23 cellular contexts compared by ENCODE assay signal in the genomic region with DNA sequence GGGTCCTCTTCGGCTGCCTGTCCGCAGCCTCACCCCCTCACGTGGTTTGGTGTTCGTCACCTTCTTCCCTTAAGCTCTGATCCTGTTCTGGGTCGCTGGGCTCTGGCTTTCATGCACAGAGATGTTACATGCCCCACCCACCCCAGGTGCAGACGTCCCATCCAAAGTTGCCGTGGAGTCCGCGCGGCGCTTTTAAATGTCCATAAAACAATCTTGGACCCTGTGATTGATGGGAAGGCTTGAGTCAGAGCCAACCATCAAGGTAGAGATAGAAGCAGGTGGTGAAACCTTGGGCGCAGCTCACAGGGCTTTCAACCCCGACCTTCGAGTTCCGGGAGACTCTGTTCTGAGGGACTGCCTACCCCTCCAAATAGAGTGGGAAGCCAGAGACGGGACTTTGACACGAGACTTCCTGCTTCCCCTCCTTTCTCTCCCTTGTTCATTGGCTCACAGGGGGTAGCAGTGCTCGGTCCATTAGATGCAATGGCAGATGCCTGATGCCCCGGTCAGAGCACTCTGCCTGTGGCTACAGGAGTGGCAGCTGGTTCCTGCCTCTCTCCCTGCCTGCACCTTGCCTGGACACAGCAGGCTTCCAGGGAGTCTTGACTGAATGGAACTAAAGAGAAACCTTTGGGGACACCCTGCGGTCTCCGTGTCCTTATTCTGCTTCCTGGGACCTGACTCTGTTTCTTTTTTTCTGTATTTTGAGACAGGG. TPM values are rescaled to one million over a fixed set of nuclear protein-coding genes. Genes with fewer than 3 reads are reported as not detected.
DNase-seq lines count a peak whose midpoint lies in the region; ATAC-seq and TF ChIP-seq lines count a peak whose summit lies in the region.
"Had no signal": no experiment of that assay in that cellular context is flagged by ENCODE, and none has a peak within 500 bp of the region (broad histone marks: within the 10 kb centered on the region; RNA-seq: fewer than 3 reads in every experiment).

No MANE protein-coding gene starts in this region.

- H3K27me3 Mint-ChIP-seq in neural crest cell (ENCODE audit: low read depth) = no peaks in the 10 kb centered on the region
- H3K27me3 Mint-ChIP-seq: IgD-negative memory B cell had no signal

- peaks cover 10% of the 10 kb centered on the region for H3K4me1 Mint-ChIP-seq in neural crest cell

- ATAC-seq in right cardiac atrium (no peak), upper lobe of right lung (no peak)
- ATAC-seq: A549; CD8-positive, alpha-beta T cell had no signal

- H3K36me3 ChIP-seq in right atrium auricular region (peaks cover 59% of the 10 kb centered on the region), colonic mucosa (no peaks in the 10 kb centered on the region), upper lobe of right lung (peaks cover 41% of the 10 kb centered on the region)

- DNase-seq in right cardiac atrium (peak in 2 of 3 donors; percentile 19 to 35), right atrium auricular region (ENCODE audit: low spot score) (no peak), colonic mucosa (peak; percentile 75), neural crest cell (ENCODE audit: low read depth, low spot score) (no peak), upper lobe of right lung (peak; percentile 35), T-helper 9 cell (no peak), GOT3 (lab: John Stamatoyannopoulos, UW) (no peak), SKM-1 (lab: John Stamatoyannopoulos, UW; ENCODE audit: unreplicated experiment) (no peak)
- DNase-seq: CD8-positive, alpha-beta T cell; DND-41; H9; Karpas-422; NCI-H1417 treated with DMSO at 0.1 percent for 48 hours; NCI-H2029; NCI-H345; NCI-H524 treated with DMSO at 0.1 percent for 48 hours; PC-9 had no signal

- H3K4me1 ChIP-seq in right cardiac atrium (ENCODE audit: control insufficient read depth, insufficient read depth, low read length) (no peaks in the 10 kb centered on the region), right atrium auricular region (peaks cover 0 to 33% of the 10 kb centered on the region in 2 donors), colonic mucosa (peaks cover 8% of the 10 kb centered on the region), upper lobe of right lung (peaks cover 7% of the 10 kb centered on the region)

- intact Hi-C loops in right cardiac atrium (cut with DNase I) = no loop called here
- intact Hi-C loops in colonic mucosa (cut with DNase I) = no loop called here
- intact Hi-C loops in upper lobe of right lung (cut with DNase I) = no loop called here

- no peak overlapping the region for H3K4me3 ChIP-seq in right cardiac atrium (ENCODE audit: low read length)
- no peak overlapping the region for H3K4me3 ChIP-seq in right atrium auricular region
- no peak overlapping the region for H3K4me3 ChIP-seq in colonic mucosa
- no peak overlapping the region for H3K4me3 ChIP-seq in upper lobe of right lung
- H3K4me3 ChIP-seq: A549, BLaER1, PC-9, SJSA1 had no signal

- WGBS in right cardiac atrium = 92% methylated on average over 21 of the region's 21 CpGs

- no peaks in the 10 kb centered on the region for H3K27me3 ChIP-seq in right cardiac atrium (ENCODE audit: control insufficient read depth, insufficient read depth)
- no peaks in the 10 kb centered on the region for H3K27me3 ChIP-seq in right atrium auricular region
- H3K27me3 ChIP-seq in colonic mucosa = no peaks in the 10 kb centered on the region
- H3K27me3 ChIP-seq in upper lobe of right lung = no peaks in the 10 kb centered on the region
- H3K27me3 ChIP-seq: BLaER1, SJSA1 had no signal

- H3K9ac ChIP-seq in colonic mucosa (ENCODE audit: low read depth in 2 of 2, low read length in 2 of 2) = peak overlapping the region in 1 of 2 donors; percentile 19
- H3K9ac ChIP-seq: BLaER1 had no signal

- TF ChIP-seq CTCF in right atrium auricular region (IDR thresholded peaks at IDR 0.05) (no peak), colonic mucosa (IDR thresholded peaks at IDR 0.05) (no peak), neural crest cell (conservative IDR thresholded peaks at IDR 0.05) (no peak), upper lobe of right lung (IDR thresholded peaks at IDR 0.05) (no peak)

- H3K9me3 ChIP-seq in right cardiac atrium (ENCODE audit: control insufficient read depth, low read length) (no peaks in the 10 kb centered on the region), right atrium auricular region (no peaks in the 10 kb centered on the region), colonic mucosa (no peaks in the 10 kb centered on the region), upper lobe of right lung (no peaks in the 10 kb centered on the region)
- H3K9me3 ChIP-seq: A549, BLaER1, SJSA1 had no signal

- no peaks in the 10 kb centered on the region for H3K36me3 Mint-ChIP-seq in neural crest cell (ENCODE audit: low read depth)

- peak overlapping the region; percentile 49 for H3K4me3 Mint-ChIP-seq in neural crest cell
- H3K4me3 Mint-ChIP-seq: CD8-positive, alpha-beta T cell; H9 had no signal

- H3K27ac ChIP-seq in right cardiac atrium (ENCODE audit: low read length) = no peak overlapping the region
- no peak overlapping the region for H3K27ac ChIP-seq in right atrium auricular region
- no peak overlapping the region for H3K27ac ChIP-seq in colonic mucosa
- H3K27ac ChIP-seq in upper lobe of right lung = no peak overlapping the region
- H3K27ac ChIP-seq: A549, BLaER1, HL-60, PC-9, SJSA1 had no signal

- no peak overlapping the region for H3K27ac Mint-ChIP-seq in neural crest cell (ENCODE audit: unreplicated experiment)
- H3K27ac Mint-ChIP-seq: CD8-positive, alpha-beta T cell; H9 had no signal

- H3K9me3 Mint-ChIP-seq in neural crest cell = no peaks in the 10 kb centered on the region
- H3K9me3 Mint-ChIP-seq: CD8-positive, alpha-beta T cell; IgD-negative memory B cell had no signal

RNA-seq across cellular contexts. Expression of a gene that starts 4.0 kb away (rescaled TPM):
- 10 to 100 TPM; 35.6 to 48.0 (median 42.3) TPM for total RNA-seq in right cardiac atrium
- polyA plus RNA-seq in right cardiac atrium = 25.4 TPM
- total RNA-seq in right atrium auricular region = 10 to 100 TPM in 1 of 2 donors, 1 to 10 TPM in 1; 7.7 to 13.5 TPM
- total RNA-seq in colonic mucosa = 100 to 1,000 TPM in 1 of 2 donors, 10 to 100 TPM in 1; 53.4 to 111 TPM
- total RNA-seq in neural crest cell = 50.9 and 52.6 TPM in 2 replicates
- 58.2 TPM for total RNA-seq in upper lobe of right lung

RNA-seq across cellular contexts. Expression of a gene that starts 54.7 kb away (rescaled TPM):
- 100 to 1,000 TPM; 232 to 655 (median 355) TPM for total RNA-seq in right cardiac atrium
- polyA plus RNA-seq in right cardiac atrium = 286 TPM
- 100 to 1,000 TPM; 125 to 401 TPM for total RNA-seq in right atrium auricular region
- 10 to 100 TPM; 10.4 to 12.1 TPM for total RNA-seq in colonic mucosa
- 0.89 and 1.0 TPM in 2 replicates for total RNA-seq in neural crest cell
- 28.3 TPM for total RNA-seq in upper lobe of right lung
- total RNA-seq: G401 had no signal
- polyA plus RNA-seq: IgD-negative memory B cell had no signal

Comparison
In these comparisons a context has a peak if more than half of its experiments do, and no peak if none do; other contexts are left out.
1. DNase-seq: peak in right cardiac atrium (2 of 3), colonic mucosa (single experiment) and upper lobe of right lung (single experiment); none in right atrium auricular region (single experiment), neural crest cell (single experiment), T-helper 9 cell (single experiment), GOT3 (single experiment) and SKM-1 (single experiment).